Comparison of ENCODE assay signal across 8 cellular contexts in genomic region chr19:8389891-8390616, GRCh38. TPM values are rescaled to one million over a fixed set of nuclear protein-coding genes. Genes with fewer than 3 reads are reported as not detected.
DNase-seq lines count a peak whose midpoint lies in the region; ATAC-seq and TF ChIP-seq lines count a peak whose summit lies in the region.

TSS of gene RAB11B (plus strand) at chr19:8390360. CDS start at chr19:8390417, 57 bp downstream.

- H4K20me1 ChIP-seq in fibroblast of lung (ENCODE audit: control insufficient read depth, extremely low read depth, insufficient read depth, low read length) = no peaks in the 10 kb centered on the region

- no peaks in the 10 kb centered on the region for H3K27me3 Mint-ChIP-seq in activated T-helper 2 cell treated with anti-CD3 and anti-CD28 coated beads, Interferon-gamma antibody, Interleukin-2, Interleukin-4, amounts not matched to agents 10 μg/mL and 5 μg/mL and 100 μg/mL, durations not matched to agents 14 hours and 24 hours and 36 hours (ENCODE audit: low read depth)
- H3K27me3 Mint-ChIP-seq in naive thymus-derived CD4-positive, alpha-beta T cell = no peaks in the 10 kb centered on the region
- H3K27me3 Mint-ChIP-seq in stimulated activated naive B cell treated with anti-CD40 and anti-IgM and Interleukin-4, amounts not matched to agents 10 μg/mL and 1 μg/mL and 100 μg/mL, for 72 hours = no peaks in the 10 kb centered on the region

- TF ChIP-seq CTCF in RWPE2 (IDR thresholded peaks at IDR 0.05; ENCODE audit: poor library complexity, severe bottlenecking) (no peak), fibroblast of lung (conservative IDR thresholded peaks at IDR 0.05 in 1 of 2, IDR thresholded peaks at IDR 0.05 in 1 of 2; ENCODE audit: low read depth in 1 of 2, low read length in 2 of 2) (no peak)

- POLR2A ChIA-PET in naive thymus-derived CD4-positive, alpha-beta T cell (lab: Charles Lee) = interaction anchor here (0.6 to 2.1 kb wide), 9 partner anchors 8 to 469 kb away, joined by 3 to 17 read pairs (median 4); partner anchors contain the start of genes HNRNPM, MARCHF2, NDUFA7 and RPS28

- peaks cover 16% of the 10 kb centered on the region for H3K4me1 ChIP-seq in RWPE2 (ENCODE audit: insufficient read depth, poor library complexity, severe bottlenecking)
- peaks cover 8% of the 10 kb centered on the region for H3K4me1 ChIP-seq in fibroblast of lung (ENCODE audit: control insufficient read depth, extremely low read depth, insufficient read depth, low read length)
- H3K4me1 ChIP-seq in naive thymus-derived CD4-positive, alpha-beta T cell (ENCODE audit: control insufficient read depth in 2 of 2, insufficient read depth in 2 of 2, low read length in 2 of 2) = peaks cover 4 to 8% of the 10 kb centered on the region in 2 donors

- peaks cover 10% of the 10 kb centered on the region for H3K36me3 Mint-ChIP-seq in activated T-helper 2 cell treated with anti-CD3 and anti-CD28 coated beads, Interferon-gamma antibody, Interleukin-2, Interleukin-4, amounts not matched to agents 10 μg/mL and 5 μg/mL and 100 μg/mL, durations not matched to agents 14 hours and 24 hours and 36 hours (ENCODE audit: low read depth)
- H3K36me3 Mint-ChIP-seq in naive thymus-derived CD4-positive, alpha-beta T cell = peaks cover 0 to 11% (median 4%) of the 10 kb centered on the region in 5 donors
- peaks cover 0 to 15% of the 10 kb centered on the region in 2 donors for H3K36me3 Mint-ChIP-seq in stimulated activated naive B cell treated with anti-CD40 and anti-IgM and Interleukin-4, amounts not matched to agents 10 μg/mL and 1 μg/mL and 100 μg/mL, for 72 hours

- no peaks in the 10 kb centered on the region for H3K27me3 ChIP-seq in RWPE2 (ENCODE audit: insufficient read depth, poor library complexity, severe bottlenecking)
- H3K27me3 ChIP-seq in fibroblast of lung (ENCODE audit: control insufficient read depth, insufficient read depth, low read length) = no peaks in the 10 kb centered on the region
- no peaks in the 10 kb centered on the region for H3K27me3 ChIP-seq in naive thymus-derived CD4-positive, alpha-beta T cell (ENCODE audit: control insufficient read depth in 2 of 2, insufficient read depth in 2 of 2, low read length in 2 of 2)

- H3K9me3 ChIP-seq in RWPE2 (ENCODE audit: severe bottlenecking) = no peaks in the 10 kb centered on the region
- no peaks in the 10 kb centered on the region for H3K9me3 ChIP-seq in fibroblast of lung (ENCODE audit: control insufficient read depth, insufficient read depth, low read depth, low read length)
- H3K9me3 ChIP-seq in naive thymus-derived CD4-positive, alpha-beta T cell (ENCODE audit: control insufficient read depth in 2 of 3, low read length in 3 of 3) = no peaks in the 10 kb centered on the region

- no peaks in the 10 kb centered on the region for H3K9me3 Mint-ChIP-seq in activated T-helper 2 cell treated with anti-CD3 and anti-CD28 coated beads, Interferon-gamma antibody, Interleukin-2, Interleukin-4, amounts not matched to agents 10 μg/mL and 5 μg/mL and 100 μg/mL, durations not matched to agents 14 hours and 24 hours and 36 hours
- peaks cover 0 to 5% (median 0%) of the 10 kb centered on the region in 11 donors for H3K9me3 Mint-ChIP-seq in naive thymus-derived CD4-positive, alpha-beta T cell
- H3K9me3 Mint-ChIP-seq in stimulated activated naive B cell treated with anti-CD40 and anti-IgM and Interleukin-4, amounts not matched to agents 10 μg/mL and 1 μg/mL and 100 μg/mL, for 72 hours = no peaks in the 10 kb centered on the region

- DNase-seq in EH (ENCODE audit: low read depth) (peak; percentile 100), H4 (ENCODE audit: low spot score) (peak; percentile 100), LoVo (ENCODE audit: low spot score) (peak; percentile 99), RWPE2 (ENCODE audit: low spot score) (peak; percentile 99), fibroblast of lung (ENCODE audit: low read depth in 2 of 2) (peak; percentile 100)
- DNase-seq in activated T-helper 2 cell treated with anti-CD3 and anti-CD28 coated beads, Interferon-gamma antibody, Interleukin-2, Interleukin-4, amounts not matched to agents 10 μg/mL and 5 μg/mL and 100 μg/mL, durations not matched to agents 14 hours and 24 hours and 36 hours (ENCODE audit: low spot score) = peak; percentile 99
- peak; percentile 81 to 99 (median 98) for DNase-seq in naive thymus-derived CD4-positive, alpha-beta T cell
- peak; percentile 100 for DNase-seq in stimulated activated naive B cell treated with anti-CD40 and anti-IgM and Interleukin-4, amounts not matched to agents 10 μg/mL and 1 μg/mL and 100 μg/mL, for 72 hours

- H3K4me3 ChIP-seq in RWPE2 (ENCODE audit: severe bottlenecking) = peak within 1 kb of the TSS; percentile 97
- H3K4me3 ChIP-seq in fibroblast of lung (replicated peaks in 1 of 4; ENCODE audit: control extremely low read depth in 1 of 4, insufficient read depth in 1 of 4, low read depth in 3 of 4, low read length in 4 of 4) = peak within 1 kb of the TSS; percentile 66 to 81 (median 77)
- H3K4me3 ChIP-seq in naive thymus-derived CD4-positive, alpha-beta T cell (ENCODE audit: low read length) = peak within 1 kb of the TSS; percentile 87

- peak within 1 kb of the TSS; percentile 96 for H3K27ac Mint-ChIP-seq in activated T-helper 2 cell treated with anti-CD3 and anti-CD28 coated beads, Interferon-gamma antibody, Interleukin-2, Interleukin-4, amounts not matched to agents 10 μg/mL and 5 μg/mL and 100 μg/mL, durations not matched to agents 14 hours and 24 hours and 36 hours
- H3K27ac Mint-ChIP-seq in naive thymus-derived CD4-positive, alpha-beta T cell = peak within 1 kb of the TSS; percentile 82 to 98 (median 93)
- peak within 1 kb of the TSS; percentile 99 for H3K27ac Mint-ChIP-seq in stimulated activated naive B cell treated with anti-CD40 and anti-IgM and Interleukin-4, amounts not matched to agents 10 μg/mL and 1 μg/mL and 100 μg/mL, for 72 hours

- H3K4me1 Mint-ChIP-seq in activated T-helper 2 cell treated with anti-CD3 and anti-CD28 coated beads, Interferon-gamma antibody, Interleukin-2, Interleukin-4, amounts not matched to agents 10 μg/mL and 5 μg/mL and 100 μg/mL, durations not matched to agents 14 hours and 24 hours and 36 hours (ENCODE audit: low read depth) = peaks cover 16% of the 10 kb centered on the region
- peaks cover 18 to 36% (median 28%) of the 10 kb centered on the region in 7 donors for H3K4me1 Mint-ChIP-seq in naive thymus-derived CD4-positive, alpha-beta T cell
- peaks cover 20 to 46% of the 10 kb centered on the region in 2 donors for H3K4me1 Mint-ChIP-seq in stimulated activated naive B cell treated with anti-CD40 and anti-IgM and Interleukin-4, amounts not matched to agents 10 μg/mL and 1 μg/mL and 100 μg/mL, for 72 hours

- peak within 1 kb of the TSS; percentile 88 for H3K27ac ChIP-seq in RWPE2 (ENCODE audit: poor library complexity, severe bottlenecking)
- peak within 1 kb of the TSS; percentile 96 for H3K27ac ChIP-seq in fibroblast of lung (ENCODE audit: insufficient read depth, low read length)
- peak within 1 kb of the TSS; percentile 98 for H3K27ac ChIP-seq in naive thymus-derived CD4-positive, alpha-beta T cell (ENCODE audit: low read depth, low read length)

- peak within 1 kb of the TSS; percentile 70 for H2AFZ ChIP-seq in fibroblast of lung (ENCODE audit: low read length)

- H3K9ac ChIP-seq in fibroblast of lung (ENCODE audit: insufficient read depth, low read length) = peak within 1 kb of the TSS; percentile 100

- intact Hi-C loops in activated T-helper 2 cell treated with anti-CD3 and anti-CD28 coated beads, Interferon-gamma antibody, Interleukin-2, Interleukin-4, amounts not matched to agents 10 μg/mL and 5 μg/mL and 100 μg/mL, durations not matched to agents 14 hours and 24 hours and 36 hours (cut with micrococcal nuclease) = loop anchor here (2.0 kb wide), 1 partner anchor 55 kb away; the partner anchor contains the start of gene HNRNPM
- intact Hi-C loops in naive thymus-derived CD4-positive, alpha-beta T cell (cut with micrococcal nuclease) = loop anchor here (1.0 to 5.0 kb wide), 13 partner anchors 23 to 468 kb away; partner anchors contain the start of genes CD320 (in 2 of the 2), HNRNPM (in 2 of the 2), KANK3 (in 2 of the 2) and MARCHF2 (in 2 of the 2)

- peak within 1 kb of the TSS; percentile 91 for H3K4me3 Mint-ChIP-seq in activated T-helper 2 cell treated with anti-CD3 and anti-CD28 coated beads, Interferon-gamma antibody, Interleukin-2, Interleukin-4, amounts not matched to agents 10 μg/mL and 5 μg/mL and 100 μg/mL, durations not matched to agents 14 hours and 24 hours and 36 hours (ENCODE audit: low read depth)
- peak within 1 kb of the TSS; percentile 87 to 98 (median 92) for H3K4me3 Mint-ChIP-seq in naive thymus-derived CD4-positive, alpha-beta T cell
- H3K4me3 Mint-ChIP-seq in stimulated activated naive B cell treated with anti-CD40 and anti-IgM and Interleukin-4, amounts not matched to agents 10 μg/mL and 1 μg/mL and 100 μg/mL, for 72 hours = peak within 1 kb of the TSS; percentile 90 to 94

- peak within 1 kb of the TSS; percentile 82 for H3K4me2 ChIP-seq in fibroblast of lung (ENCODE audit: extremely low read depth, insufficient read depth, low read length)

- peaks cover 16% of the 10 kb centered on the region for H3K79me2 ChIP-seq in fibroblast of lung (ENCODE audit: control insufficient read depth, insufficient read depth, low read length)

- peak; percentile 94 for ATAC-seq in RWPE2 (ENCODE audit: low read depth)
- ATAC-seq in naive thymus-derived CD4-positive, alpha-beta T cell = peak; percentile 93
- ATAC-seq in stimulated activated naive B cell treated with anti-CD40 and anti-IgM and Interleukin-4, amounts not matched to agents 10 μg/mL and 1 μg/mL and 100 μg/mL, for 72 hours (replicated peaks) = peak; percentile 92

- no peaks in the 10 kb centered on the region for H3K36me3 ChIP-seq in RWPE2 (ENCODE audit: low read depth)
- H3K36me3 ChIP-seq in fibroblast of lung (ENCODE audit: control insufficient read depth, insufficient read depth, low read length) = no peaks in the 10 kb centered on the region
- H3K36me3 ChIP-seq in naive thymus-derived CD4-positive, alpha-beta T cell (ENCODE audit: control insufficient read depth in 2 of 3, insufficient read depth in 3 of 3, low read length in 3 of 3) = no peaks in the 10 kb centered on the region

- CTCF ChIA-PET in naive thymus-derived CD4-positive, alpha-beta T cell (lab: Charles Lee) = no interaction called here

RNA-seq across cellular contexts. Expression of gene RAB11B, which starts in this region (rescaled TPM):
- 9.9 and 11.8 TPM in 2 replicates for total RNA-seq in H4 (2014; rRNA removed; shearing (Covaris generic))
- 85.9 and 86.1 TPM in 2 replicates for total RNA-seq in activated T-helper 2 cell treated with anti-CD3 and anti-CD28 coated beads, Interferon-gamma antibody, Interleukin-2, Interleukin-4, amounts not matched to agents 10 μg/mL and 5 μg/mL and 100 μg/mL, durations not matched to agents 14 hours and 24 hours and 36 hours
- total RNA-seq in fibroblast of lung = 46.2 and 47.0 TPM in 2 replicates
- polyA plus RNA-seq in fibroblast of lung = 27.8 and 34.8 TPM in 2 replicates
- 89.5 and 104 TPM in 2 replicates for polyA plus RNA-seq in fibroblast of lung (2012)
- 29.3 and 32.9 TPM in 2 replicates for polyA minus RNA-seq in fibroblast of lung (ENCODE audit: low replicate concordance)
- total RNA-seq in naive thymus-derived CD4-positive, alpha-beta T cell = 100 to 1,000 TPM in 3 of 5 experiments, 10 to 100 TPM in 2; 77.4 to 113 (median 103) TPM
- 10 to 100 TPM; 53.1 to 63.8 TPM for polyA plus RNA-seq in naive thymus-derived CD4-positive, alpha-beta T cell

Comparison
In these comparisons a context has a peak if more than half of its experiments do, and no peak if none do; other contexts are left out.
1. Peak in every context shown above with its lines: DNase-seq, ATAC-seq, H3K4me3 ChIP-seq and H3K27ac ChIP-seq.